ENCODE assay signal across 8 cellular contexts in genomic region chr21:25457411-25457810, GRCh38.
A peak's percentile ranks its signal among the peaks of the same experiment; 100 is the strongest.
DNase-seq lines count a peak whose midpoint lies in the region; ATAC-seq and TF ChIP-seq lines count a peak whose summit lies in the region.

No MANE protein-coding gene starts in this region.

- TF ChIP-seq CTCF in MM.1S (IDR thresholded peaks at IDR 0.05; ENCODE audit: low read length) = no peak
- no peak for TF ChIP-seq CTCF in retinal pigment epithelial cell (conservative IDR thresholded peaks at IDR 0.05; ENCODE audit: low read depth, low read length)

- H4K20me1 ChIP-seq in GM23248 (ENCODE audit: insufficient read depth) = no peaks in the 10 kb centered on the region
- no peaks in the 10 kb centered on the region for H4K20me1 ChIP-seq in MM.1S (ENCODE audit: insufficient read depth, low read length)

- H3K4me1 ChIP-seq in GM23248 (ENCODE audit: insufficient read depth) (no peaks in the 10 kb centered on the region), MM.1S (ENCODE audit: low read length) (peaks cover 24% of the 10 kb centered on the region)

- H3F3A ChIP-seq in GM23248 (ENCODE audit: insufficient read depth) (no peaks in the 10 kb centered on the region), MM.1S (ENCODE audit: insufficient read depth, low read length) (peaks cover 4% of the 10 kb centered on the region; the same call in 1 of the 2 replicates)

- ATAC-seq in GM18498 (IDR thresholded peaks at IDR 0.05; ENCODE audit: unreplicated experiment) = peak; percentile 53

- no peaks in the 10 kb centered on the region for H3K36me3 ChIP-seq in GM23248 (ENCODE audit: low read depth)
- H3K36me3 ChIP-seq in MM.1S (replicated peaks; ENCODE audit: insufficient read depth, low read length) = no peaks in the 10 kb centered on the region

- H3K4me2 ChIP-seq in GM23248 (ENCODE audit: unreplicated experiment) (peak overlapping the region; percentile 57), MM.1S (ENCODE audit: low read depth, low read length) (peak overlapping the region; percentile 43; the same call in 1 of the 2 replicates)

- no peaks in the 10 kb centered on the region for H3K9me3 ChIP-seq in GM23248 (ENCODE audit: low read depth)
- H3K9me3 ChIP-seq in MM.1S (replicated peaks; ENCODE audit: insufficient read depth, low read length) = no peaks in the 10 kb centered on the region

- H3K4me3 ChIP-seq in GM23248 (peak overlapping the region; percentile 23; the same call in 1 of the 2 replicates), MM.1S (ENCODE audit: low read length) (no peak overlapping the region), retinal pigment epithelial cell (ENCODE audit: low read length) (peak overlapping the region; percentile 3)

- H3K79me2 ChIP-seq in GM23248 (ENCODE audit: insufficient read depth) (no peaks in the 10 kb centered on the region), MM.1S (ENCODE audit: low read length) (no peaks in the 10 kb centered on the region)

- in situ Hi-C loops in GM23248 (cut with MboI) = no loop called here

- peak overlapping the region; percentile 20; the same call in 1 of the 2 replicates for H2AFZ ChIP-seq in GM23248
- H2AFZ ChIP-seq in MM.1S (ENCODE audit: low read length) = no peak overlapping the region

- 0% methylated on average over 1 of the region's 1 CpG for WGBS in GM23248 (ENCODE audit: low coverage in 1 of 2, low lambda C conversion rate in 2 of 2, missing lambda C conversion rate in 2 of 2), 2 experiments

- H3K27me3 ChIP-seq in GM23248 (replicated peaks; ENCODE audit: insufficient read depth) (no peaks in the 10 kb centered on the region), MM.1S (replicated peaks; ENCODE audit: insufficient read depth, low read length) (no peaks in the 10 kb centered on the region)

- DNase-seq in GM23248 (peak; percentile 56), MM.1S (peak; percentile 89), brain pericyte (ENCODE audit: low read depth, low spot score) (peak; percentile 18), retinal pigment epithelial cell (ENCODE audit: low read depth) (peak; percentile 70), DMS114 treated with DMSO at 0.1 percent for 48 hours (lab: John Stamatoyannopoulos, UW; ENCODE audit: unreplicated experiment) (no peak), D341Med (ENCODE audit: low spot score) (no peak)
- no peak for DNase-seq in stimulated activated CD4-positive, alpha-beta T cell treated with anti-CD3 and anti-CD28 coated beads, Interleukin-2, amount 100 ng/mL, for 48 hours

- H3K9ac ChIP-seq in GM23248 (no peak overlapping the region), MM.1S (ENCODE audit: low read length) (no peak overlapping the region)

- H3K27ac ChIP-seq in GM23248 = no peak overlapping the region
- H3K27ac ChIP-seq in MM.1S (ENCODE audit: low read length) = peak overlapping the region; percentile 57; the same call in 1 of the 2 replicates

- H3K9me2 ChIP-seq in GM23248 (ENCODE audit: insufficient read depth) (no peaks in the 10 kb centered on the region), MM.1S (replicated peaks; ENCODE audit: insufficient read depth, low read length) (no peaks in the 10 kb centered on the region)

Comparison
In these comparisons a context has a peak if more than half of its experiments do, and no peak if none do; other contexts are left out.
1. DNase-seq: peak in GM23248 (single experiment), MM.1S (single experiment), brain pericyte (single experiment) and retinal pigment epithelial cell (single experiment); none in DMS114 treated with DMSO at 0.1 percent for 48 hours (single experiment), stimulated activated CD4-positive, alpha-beta T cell treated with anti-CD3 and anti-CD28 coated beads, Interleukin-2, amount 100 ng/mL, for 48 hours (0 of 2) and D341Med (single experiment).